In genomic region chr7:117834983-117835664, GRCh38 we compare ENCODE assay signal across 13 cellular contexts. TPM values are rescaled to one million over a fixed set of nuclear protein-coding genes. Genes with fewer than 3 reads are reported as not detected.
DNase-seq lines count a peak whose midpoint lies in the region; ATAC-seq and TF ChIP-seq lines count a peak whose summit lies in the region.
"Had no signal": no experiment of that assay in that cellular context is flagged by ENCODE, and none has a peak within 500 bp of the region (broad histone marks: within the 10 kb centered on the region; RNA-seq: fewer than 3 reads in every experiment).

No MANE protein-coding gene starts in this region.

- no peak for TF ChIP-seq CTCF in left ventricle myocardium inferior (IDR thresholded peaks at IDR 0.05; ENCODE audit: borderline replicate concordance)

- ATAC-seq in left cardiac atrium (peak; percentile 33 to 41), HG02642 (IDR thresholded peaks at IDR 0.05; ENCODE audit: poor library complexity, unreplicated experiment) (no peak), HG02678 (IDR thresholded peaks at IDR 0.05; ENCODE audit: unreplicated experiment) (no peak), GM19397 (IDR thresholded peaks at IDR 0.05; ENCODE audit: unreplicated experiment) (no peak)

- no peaks in the 10 kb centered on the region for H3K27me3 ChIP-seq in left ventricle myocardium inferior (ENCODE audit: low read depth)
- H3K27me3 ChIP-seq: colonic mucosa, ovary had no signal

- DNase-seq in left cardiac atrium: no peak
- DNase-seq in left ventricle myocardium inferior: no peak
- peak; percentile 18 for DNase-seq in NCI-H2081 treated with DMSO at 0.1 percent for 48 hours (lab: John Stamatoyannopoulos, UW)
- peak in 1 of 61 donors; percentile 45 for DNase-seq in caudate nucleus (lab: John Stamatoyannopoulos, UW)
- DNase-seq in RPMI8226: no peak
- DNase-seq: colonic mucosa, foreskin melanocyte, ovary had no signal

- no peaks in the 10 kb centered on the region for H3K9me3 ChIP-seq in left ventricle myocardium inferior (replicated peaks)
- H3K9me3 ChIP-seq: colonic mucosa, ovary had no signal

- no peak overlapping the region for H3K4me3 ChIP-seq in left ventricle myocardium inferior
- H3K4me3 ChIP-seq: colonic mucosa, ovary had no signal

- no peaks in the 10 kb centered on the region for H3K4me1 ChIP-seq in left ventricle myocardium inferior
- H3K4me1 ChIP-seq: colonic mucosa had no signal

- no peaks in the 10 kb centered on the region for H3K36me3 ChIP-seq in left ventricle myocardium inferior
- H3K36me3 ChIP-seq: colonic mucosa, ovary had no signal

- intact Hi-C loops in left cardiac atrium (cut with DNase I) (no loop called here), left ventricle myocardium inferior (cut with micrococcal nuclease) (no loop called here)

- H3K27ac ChIP-seq in left ventricle myocardium inferior (replicated peaks) (no peak overlapping the region), caudate nucleus (ENCODE audit: low read depth, low read length) (peak overlapping the region; percentile 8)
- H3K27ac ChIP-seq: colonic mucosa, ovary had no signal

RNA-seq across cellular contexts. Expression of gene CTTNBP2, which starts 38.1 kb away (rescaled TPM):
- total RNA-seq in left cardiac atrium (1 to 10 TPM; 4.3 to 7.0 TPM), left ventricle myocardium inferior (1.2 TPM)
- total RNA-seq: G401; T-helper 1 cell treated with Interleukin-12 subunit alpha and Interleukin-12 subunit beta and Interleukin-4 antibody, amounts not matched to agents 30 ng/mL and 1 ng/mL, for 36 hours had no signal

Comparison
In these comparisons a context has a peak if more than half of its experiments do, and no peak if none do; other contexts are left out.
1. ATAC-seq: peak in left cardiac atrium (2 of 2); none in HG02642 (single experiment), HG02678 (single experiment) and GM19397 (single experiment).